ENCODE assay signal across 10 cellular contexts in genomic region chr3:16482194-16482769, GRCh38. TPM values are rescaled to one million over a fixed set of nuclear protein-coding genes. Genes with fewer than 3 reads are reported as not detected.
DNase-seq lines count a peak whose midpoint lies in the region; ATAC-seq and TF ChIP-seq lines count a peak whose summit lies in the region.
"Had no signal": no experiment of that assay in that cellular context is flagged by ENCODE, and none has a peak within 500 bp of the region (broad histone marks: within the 10 kb centered on the region; RNA-seq: fewer than 3 reads in every experiment).

No MANE protein-coding gene starts in this region.

- intact Hi-C loops in heart right ventricle (cut with DNase I) = no loop called here
- intact Hi-C loops in right cardiac atrium (cut with DNase I) = no loop called here
- intact Hi-C loops in upper lobe of right lung (cut with DNase I) = no loop called here

- no peaks in the 10 kb centered on the region for H3K27me3 ChIP-seq in heart right ventricle
- H3K27me3 ChIP-seq in right cardiac atrium (ENCODE audit: control insufficient read depth, insufficient read depth) = no peaks in the 10 kb centered on the region
- H3K27me3 ChIP-seq in upper lobe of right lung = no peaks in the 10 kb centered on the region

- H3K4me3 ChIP-seq in heart right ventricle (no peak overlapping the region), right cardiac atrium (ENCODE audit: low read length) (no peak overlapping the region), upper lobe of right lung (no peak overlapping the region)

- peaks cover 8 to 87% (median 72%) of the 10 kb centered on the region in 9 donors for H3K4me1 ChIP-seq in heart right ventricle
- H3K4me1 ChIP-seq in right cardiac atrium (ENCODE audit: control insufficient read depth, insufficient read depth, low read length) = peaks cover 9% of the 10 kb centered on the region
- H3K4me1 ChIP-seq in upper lobe of right lung = peaks cover 54% of the 10 kb centered on the region

- peak overlapping the region in 7 of 10 donors; percentile 8 to 80 (median 59) for H3K27ac ChIP-seq in heart right ventricle
- H3K27ac ChIP-seq in right cardiac atrium (ENCODE audit: low read length) = no peak overlapping the region
- peak overlapping the region; percentile 33 for H3K27ac ChIP-seq in upper lobe of right lung

- peaks cover 63% of the 10 kb centered on the region for H3K4me1 Mint-ChIP-seq in central memory CD8-positive, alpha-beta T cell

- DNase-seq in heart right ventricle (no peak), right cardiac atrium (no peak), upper lobe of right lung (no peak), activated gamma-delta T cell treated with Interleukin-2 at 50 U/mL for 16 hours (no peak), NCI-H2107 (lab: John Stamatoyannopoulos, UW) (no peak), SK-N-DZ (ENCODE audit: low spot score) (no peak)
- no peak for DNase-seq in central memory CD8-positive, alpha-beta T cell (ENCODE audit: low spot score in 2 of 2)
- DNase-seq: NK-92 treated with Interleukin-12 subunit alpha and Interleukin-12 subunit beta, amount 100 ng/mL, for 24 hours; stimulated activated CD4-positive, alpha-beta T cell treated with anti-CD3 and anti-CD28 coated beads, Interleukin-4, amount 100 ng/mL, for 24 hours had no signal

- WGBS in heart right ventricle, 2 donors = 83 to 95% methylated on average over 5 of the region's 5 CpGs
- WGBS in right cardiac atrium = 91% methylated on average over 5 of the region's 5 CpGs

- peaks cover 5% of the 10 kb centered on the region for H3K36me3 Mint-ChIP-seq in central memory CD8-positive, alpha-beta T cell (ENCODE audit: insufficient read depth)

- ATAC-seq in heart right ventricle = no peak
- no peak for ATAC-seq in right cardiac atrium
- ATAC-seq in HG03342 (IDR thresholded peaks at IDR 0.05; ENCODE audit: unreplicated experiment) = peak; percentile 29
- peak; percentile 15 for ATAC-seq in central memory CD8-positive, alpha-beta T cell (replicated peaks; ENCODE audit: extremely low read depth, poor library complexity, severe bottlenecking)
- ATAC-seq in upper lobe of right lung = peak; percentile 39

- peak overlapping the region; percentile 80 for H3K27ac Mint-ChIP-seq in central memory CD8-positive, alpha-beta T cell (ENCODE audit: low read depth)

- peak overlapping the region; percentile 58 for H3K4me3 Mint-ChIP-seq in central memory CD8-positive, alpha-beta T cell

- H3K27me3 Mint-ChIP-seq in central memory CD8-positive, alpha-beta T cell = no peaks in the 10 kb centered on the region

- H3K9me3 ChIP-seq in heart right ventricle = no peaks in the 10 kb centered on the region
- no peaks in the 10 kb centered on the region for H3K9me3 ChIP-seq in right cardiac atrium (ENCODE audit: control insufficient read depth, low read length)
- no peaks in the 10 kb centered on the region for H3K9me3 ChIP-seq in upper lobe of right lung

- H3K36me3 ChIP-seq in heart right ventricle = peaks cover 0 to 31% (median 0%) of the 10 kb centered on the region in 9 donors
- H3K36me3 ChIP-seq in upper lobe of right lung = no peaks in the 10 kb centered on the region

- TF ChIP-seq CTCF in heart right ventricle (IDR thresholded peaks at IDR 0.05) (no peak), upper lobe of right lung (IDR thresholded peaks at IDR 0.05) (no peak)

- H3K9me3 Mint-ChIP-seq in central memory CD8-positive, alpha-beta T cell = no peaks in the 10 kb centered on the region

RNA-seq across cellular contexts. Expression of gene RFTN1, which starts 31.2 kb away (rescaled TPM):
- total RNA-seq in heart right ventricle (10 to 100 TPM; 17.4 to 32.2 (median 24.0) TPM), right cardiac atrium (10 to 100 TPM; 17.9 to 23.6 (median 20.6) TPM), upper lobe of right lung (69.4 TPM)
- polyA plus RNA-seq in heart right ventricle (10 to 100 TPM; 20.5 to 25.9 TPM), right cardiac atrium (21.2 TPM)
- 9.9 and 10.3 TPM in 2 replicates for polyA plus RNA-seq in SK-N-DZ (2014; cell fraction: cytosol; rRNA removed)
- 6.0 and 7.1 TPM in 2 replicates for polyA plus RNA-seq in SK-N-DZ (2014; cell fraction: nucleus; rRNA removed)

Comparison
In these comparisons a context has a peak if more than half of its experiments do, and no peak if none do; other contexts are left out.
1. ATAC-seq: peak in HG03342 (single experiment), central memory CD8-positive, alpha-beta T cell (single experiment) and upper lobe of right lung (single experiment); none in heart right ventricle (0 of 8) and right cardiac atrium (0 of 2).